Comparison of ENCODE assay signal across 3 cellular contexts in genomic region chr19:45878043-45878794, GRCh38.
TF ChIP-seq lines count a peak whose summit lies in the region.

No MANE protein-coding gene starts in this region.

TF ChIP-seq in GM23338, 12 proteins besides CTCF, POLR2A, EP300 and RAD21 (continues in another document):
- TF ChIP-seq CREB1 (CRISPR knock-in tag; IDR thresholded peaks at IDR 0.05; ENCODE audit: low read depth) (no peak), POLR2AphosphoS5 (IDR thresholded peaks at IDR 0.05; ENCODE audit: low read depth) (no peak), STAT1 (IDR thresholded peaks at IDR 0.05; ENCODE audit: unreplicated experiment) (no peak), JUNB (IDR thresholded peaks at IDR 0.05; ENCODE audit: unreplicated experiment) (no peak)
- TF ChIP-seq, protein P1, sequence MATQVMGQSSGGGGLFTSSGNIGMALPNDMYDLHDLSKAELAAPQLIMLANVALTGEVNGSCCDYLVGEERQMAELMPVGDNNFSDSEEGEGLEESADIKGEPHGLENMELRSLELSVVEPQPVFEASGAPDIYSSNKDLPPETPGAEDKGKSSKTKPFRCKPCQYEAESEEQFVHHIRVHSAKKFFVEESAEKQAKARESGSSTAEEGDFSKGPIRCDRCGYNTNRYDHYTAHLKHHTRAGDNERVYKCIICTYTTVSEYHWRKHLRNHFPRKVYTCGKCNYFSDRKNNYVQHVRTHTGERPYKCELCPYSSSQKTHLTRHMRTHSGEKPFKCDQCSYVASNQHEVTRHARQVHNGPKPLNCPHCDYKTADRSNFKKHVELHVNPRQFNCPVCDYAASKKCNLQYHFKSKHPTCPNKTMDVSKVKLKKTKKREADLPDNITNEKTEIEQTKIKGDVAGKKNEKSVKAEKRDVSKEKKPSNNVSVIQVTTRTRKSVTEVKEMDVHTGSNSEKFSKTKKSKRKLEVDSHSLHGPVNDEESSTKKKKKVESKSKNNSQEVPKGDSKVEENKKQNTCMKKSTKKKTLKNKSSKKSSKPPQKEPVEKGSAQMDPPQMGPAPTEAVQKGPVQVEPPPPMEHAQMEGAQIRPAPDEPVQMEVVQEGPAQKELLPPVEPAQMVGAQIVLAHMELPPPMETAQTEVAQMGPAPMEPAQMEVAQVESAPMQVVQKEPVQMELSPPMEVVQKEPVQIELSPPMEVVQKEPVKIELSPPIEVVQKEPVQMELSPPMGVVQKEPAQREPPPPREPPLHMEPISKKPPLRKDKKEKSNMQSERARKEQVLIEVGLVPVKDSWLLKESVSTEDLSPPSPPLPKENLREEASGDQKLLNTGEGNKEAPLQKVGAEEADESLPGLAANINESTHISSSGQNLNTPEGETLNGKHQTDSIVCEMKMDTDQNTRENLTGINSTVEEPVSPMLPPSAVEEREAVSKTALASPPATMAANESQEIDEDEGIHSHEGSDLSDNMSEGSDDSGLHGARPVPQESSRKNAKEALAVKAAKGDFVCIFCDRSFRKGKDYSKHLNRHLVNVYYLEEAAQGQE (IDR thresholded peaks at IDR 0.05; ENCODE audit: unreplicated experiment): no peak

TF ChIP-seq in GM12878, 131 proteins besides CTCF, POLR2A, EP300 and RAD21:
- no peak for TF ChIP-seq ZNF217 (IDR thresholded peaks at IDR 0.05)
- TF ChIP-seq BCL11A (IDR thresholded peaks at IDR 0.05; ENCODE audit: low read depth, low read length): no peak
- no peak for TF ChIP-seq RUNX3 (IDR thresholded peaks at IDR 0.05; ENCODE audit: low read length)
- TF ChIP-seq KAT2A (conservative IDR thresholded peaks at IDR 0.05; ENCODE audit: control insufficient read depth, low read depth, low read length): no peak
- TF ChIP-seq SREBF2 (IDR thresholded peaks at IDR 0.05; ENCODE audit: low read length): no peak
- TF ChIP-seq SUPT20H (IDR thresholded peaks at IDR 0.05; ENCODE audit: borderline replicate concordance, control insufficient read depth, low read depth, low read length): no peak
- TF ChIP-seq TCF3 (IDR thresholded peaks at IDR 0.05; ENCODE audit: borderline replicate concordance, insufficient read depth, low read depth, low read length): peak; percentile 37; the same call in 1 of the 2 replicates
- no peak for TF ChIP-seq NBN (IDR thresholded peaks at IDR 0.05)
- TF ChIP-seq WRNIP1 (IDR thresholded peaks at IDR 0.05; ENCODE audit: borderline replicate concordance, low read depth, low read length): no peak
- no peak for TF ChIP-seq ZNF24 (IDR thresholded peaks at IDR 0.05)
- TF ChIP-seq MEF2B (IDR thresholded peaks at IDR 0.05; ENCODE audit: partially characterized antibody, poor library complexity, severe bottlenecking): no peak
- no peak for TF ChIP-seq KLF5 (IDR thresholded peaks at IDR 0.05; ENCODE audit: partially characterized antibody)
- no peak for TF ChIP-seq IRF4 (IDR thresholded peaks at IDR 0.05; ENCODE audit: low read depth, low read length)
- no peak for TF ChIP-seq NFIC (IDR thresholded peaks at IDR 0.05; ENCODE audit: low read depth, low read length)
- TF ChIP-seq, protein P2, sequence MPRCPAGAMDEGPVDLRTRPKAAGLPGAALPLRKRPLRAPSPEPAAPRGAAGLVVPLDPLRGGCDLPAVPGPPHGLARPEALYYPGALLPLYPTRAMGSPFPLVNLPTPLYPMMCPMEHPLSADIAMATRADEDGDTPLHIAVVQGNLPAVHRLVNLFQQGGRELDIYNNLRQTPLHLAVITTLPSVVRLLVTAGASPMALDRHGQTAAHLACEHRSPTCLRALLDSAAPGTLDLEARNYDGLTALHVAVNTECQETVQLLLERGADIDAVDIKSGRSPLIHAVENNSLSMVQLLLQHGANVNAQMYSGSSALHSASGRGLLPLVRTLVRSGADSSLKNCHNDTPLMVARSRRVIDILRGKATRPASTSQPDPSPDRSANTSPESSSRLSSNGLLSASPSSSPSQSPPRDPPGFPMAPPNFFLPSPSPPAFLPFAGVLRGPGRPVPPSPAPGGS (IDR thresholded peaks at IDR 0.05; ENCODE audit: borderline replicate concordance, insufficient read depth, low read depth, low read length, poor library complexity, severe bottlenecking): peak; percentile 88
- no peak for TF ChIP-seq IKZF2 (IDR thresholded peaks at IDR 0.05)
- peak; percentile 51; the same call in 1 of the 2 replicates for TF ChIP-seq PKNOX1 (IDR thresholded peaks at IDR 0.05)
- no peak for TF ChIP-seq ZNF207 (IDR thresholded peaks at IDR 0.05; ENCODE audit: borderline replicate concordance)
- TF ChIP-seq, protein P3, sequence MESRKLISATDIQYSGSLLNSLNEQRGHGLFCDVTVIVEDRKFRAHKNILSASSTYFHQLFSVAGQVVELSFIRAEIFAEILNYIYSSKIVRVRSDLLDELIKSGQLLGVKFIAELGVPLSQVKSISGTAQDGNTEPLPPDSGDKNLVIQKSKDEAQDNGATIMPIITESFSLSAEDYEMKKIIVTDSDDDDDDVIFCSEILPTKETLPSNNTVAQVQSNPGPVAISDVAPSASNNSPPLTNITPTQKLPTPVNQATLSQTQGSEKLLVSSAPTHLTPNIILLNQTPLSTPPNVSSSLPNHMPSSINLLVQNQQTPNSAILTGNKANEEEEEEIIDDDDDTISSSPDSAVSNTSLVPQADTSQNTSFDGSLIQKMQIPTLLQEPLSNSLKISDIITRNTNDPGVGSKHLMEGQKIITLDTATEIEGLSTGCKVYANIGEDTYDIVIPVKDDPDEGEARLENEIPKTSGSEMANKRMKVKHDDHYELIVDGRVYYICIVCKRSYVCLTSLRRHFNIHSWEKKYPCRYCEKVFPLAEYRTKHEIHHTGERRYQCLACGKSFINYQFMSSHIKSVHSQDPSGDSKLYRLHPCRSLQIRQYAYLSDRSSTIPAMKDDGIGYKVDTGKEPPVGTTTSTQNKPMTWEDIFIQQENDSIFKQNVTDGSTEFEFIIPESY (IDR thresholded peaks at IDR 0.05): no peak
- no peak for TF ChIP-seq FOXM1 (IDR thresholded peaks at IDR 0.05; ENCODE audit: low read depth, low read length)
- no peak for TF ChIP-seq IRF3 (IDR thresholded peaks at IDR 0.05)
- no peak for TF ChIP-seq POLR2AphosphoS2 (IDR thresholded peaks at IDR 0.05; ENCODE audit: low read depth, low read length)
- no peak for TF ChIP-seq TCF12 (IDR thresholded peaks at IDR 0.05; ENCODE audit: low read depth, low read length)
- TF ChIP-seq JUND (IDR thresholded peaks at IDR 0.05; ENCODE audit: low read depth, low read length): no peak
- no peak for TF ChIP-seq NRF1 (conservative IDR thresholded peaks at IDR 0.05; ENCODE audit: low read depth, low read length)

TF ChIP-seq in SK-N-SH, 30 proteins besides CTCF, POLR2A, EP300 and RAD21:
- no peak for TF ChIP-seq TAF1 (IDR thresholded peaks at IDR 0.05; ENCODE audit: borderline replicate concordance, low read depth, low read length)
- TF ChIP-seq, protein P4, sequence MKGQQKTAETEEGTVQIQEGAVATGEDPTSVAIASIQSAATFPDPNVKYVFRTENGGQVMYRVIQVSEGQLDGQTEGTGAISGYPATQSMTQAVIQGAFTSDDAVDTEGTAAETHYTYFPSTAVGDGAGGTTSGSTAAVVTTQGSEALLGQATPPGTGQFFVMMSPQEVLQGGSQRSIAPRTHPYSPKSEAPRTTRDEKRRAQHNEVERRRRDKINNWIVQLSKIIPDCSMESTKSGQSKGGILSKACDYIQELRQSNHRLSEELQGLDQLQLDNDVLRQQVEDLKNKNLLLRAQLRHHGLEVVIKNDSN (IDR thresholded peaks at IDR 0.05; ENCODE audit: borderline replicate concordance, low read depth): no peak
- TF ChIP-seq SMC3 (IDR thresholded peaks at IDR 0.05; ENCODE audit: low read depth, low read length): no peak
- TF ChIP-seq ELF1 (IDR thresholded peaks at IDR 0.05): no peak
- no peak for TF ChIP-seq EZH2phosphoT487 (IDR thresholded peaks at IDR 0.05; ENCODE audit: borderline replicate concordance, low read depth)
- TF ChIP-seq GATA2 (CRISPR knock-in tag; IDR thresholded peaks at IDR 0.05): no peak
- no peak for TF ChIP-seq IRF3 (IDR thresholded peaks at IDR 0.05; ENCODE audit: low read depth, low read length)
- no peak for TF ChIP-seq CHD2 (IDR thresholded peaks at IDR 0.05; ENCODE audit: low read length, partially characterized antibody)
- TF ChIP-seq FOXJ3 (CRISPR knock-in tag; IDR thresholded peaks at IDR 0.05): no peak
- TF ChIP-seq, protein P5, sequence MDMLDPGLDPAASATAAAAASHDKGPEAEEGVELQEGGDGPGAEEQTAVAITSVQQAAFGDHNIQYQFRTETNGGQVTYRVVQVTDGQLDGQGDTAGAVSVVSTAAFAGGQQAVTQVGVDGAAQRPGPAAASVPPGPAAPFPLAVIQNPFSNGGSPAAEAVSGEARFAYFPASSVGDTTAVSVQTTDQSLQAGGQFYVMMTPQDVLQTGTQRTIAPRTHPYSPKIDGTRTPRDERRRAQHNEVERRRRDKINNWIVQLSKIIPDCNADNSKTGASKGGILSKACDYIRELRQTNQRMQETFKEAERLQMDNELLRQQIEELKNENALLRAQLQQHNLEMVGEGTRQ (IDR thresholded peaks at IDR 0.05; ENCODE audit: borderline replicate concordance, low read depth, low read length): no peak
